In the genomic region with DNA sequence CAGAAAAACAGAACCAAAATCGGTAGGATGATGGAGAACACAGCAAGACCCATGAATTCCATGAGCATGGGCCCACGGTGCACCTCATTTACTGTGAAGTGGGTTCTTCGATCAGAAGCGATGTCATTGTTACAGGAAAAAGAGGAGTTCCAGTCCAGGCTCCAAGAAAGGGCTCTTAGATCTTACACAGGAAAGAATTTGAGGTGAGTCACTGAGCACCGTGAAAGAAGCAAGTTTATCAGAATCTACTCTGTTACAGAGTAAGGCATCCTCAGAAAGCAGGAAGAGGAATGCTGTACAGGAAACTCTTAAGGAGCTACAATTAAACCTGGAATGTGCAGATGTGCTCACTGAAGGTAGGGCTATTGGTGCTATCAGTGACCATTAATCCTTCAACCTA, we compare ENCODE assay signal across 24 cellular contexts. TPM values are rescaled to one million over a fixed set of nuclear protein-coding genes. Genes with fewer than 3 reads are reported as not detected.
DNase-seq lines count a peak whose midpoint lies in the region; ATAC-seq and TF ChIP-seq lines count a peak whose summit lies in the region.
"Had no signal": no experiment of that assay in that cellular context is flagged by ENCODE, and none has a peak within 500 bp of the region (broad histone marks: within the 10 kb centered on the region; RNA-seq: fewer than 3 reads in every experiment).

No MANE protein-coding gene starts in this region.

- peak overlapping the region in 2 of 3 donors; percentile 8 to 28 for H3K4me3 ChIP-seq in liver (ENCODE audit: low read depth in 1 of 3, low read length in 3 of 3)
- no peak overlapping the region for H3K4me3 ChIP-seq in right lobe of liver
- H3K4me3 ChIP-seq in epithelial cell of esophagus (ENCODE audit: low read length), result no peak overlapping the region

- no peak for TF ChIP-seq CTCF in liver (IDR thresholded peaks at IDR 0.05; ENCODE audit: low read depth, low read length, missing input control)
- no peak for TF ChIP-seq CTCF in right lobe of liver (IDR thresholded peaks at IDR 0.05)
- TF ChIP-seq CTCF in epithelial cell of esophagus (IDR thresholded peaks at IDR 0.05; ENCODE audit: insufficient read depth, low read depth, low read length, missing control alignments), result no peak

- H3K9me3 ChIP-seq in liver (ENCODE audit: control insufficient read depth in 4 of 4, low read length in 3 of 4) (peaks cover 12 to 33% (median 22%) of the 10 kb centered on the region in 4 donors), right lobe of liver (no peaks in the 10 kb centered on the region)

- 84% methylated on average over 5 of the region's 5 CpGs for WGBS in liver
- 62% methylated on average over 3 of the region's 5 CpGs for WGBS in right lobe of liver (ENCODE audit: insufficient coverage, low coverage, low lambda C conversion rate, missing lambda C conversion rate)

- intact Hi-C loops in right lobe of liver (cut with DNase I), result no loop called here

- H3K27me3 ChIP-seq in liver (ENCODE audit: control insufficient read depth in 4 of 4, insufficient read depth in 4 of 4, low read length in 3 of 4), result no peaks in the 10 kb centered on the region
- no peaks in the 10 kb centered on the region for H3K27me3 ChIP-seq in right lobe of liver

- no peak for ATAC-seq in right lobe of liver
- ATAC-seq in GM18519 (IDR thresholded peaks at IDR 0.05; ENCODE audit: low FRiP score, unreplicated experiment), result no peak
- no peak for ATAC-seq in GM21515 (IDR thresholded peaks at IDR 0.05; ENCODE audit: unreplicated experiment)
- ATAC-seq in HG03139 (IDR thresholded peaks at IDR 0.05; ENCODE audit: unreplicated experiment), result no peak
- ATAC-seq: CD8-positive, alpha-beta T cell; HepG2; Panc1 had no signal

- H3K36me3 ChIP-seq in liver (ENCODE audit: control insufficient read depth in 4 of 4, insufficient read depth in 3 of 4, low read depth in 1 of 4, low read length in 3 of 4) (no peaks in the 10 kb centered on the region), right lobe of liver (no peaks in the 10 kb centered on the region)

- H3K27ac ChIP-seq in liver (ENCODE audit: low read depth in 1 of 2, low read length in 2 of 2) (no peak overlapping the region), right lobe of liver (no peak overlapping the region)

- H3K9ac ChIP-seq in liver (ENCODE audit: low read depth in 1 of 2, low read length in 2 of 2), result no peak overlapping the region

- no peak for TF ChIP-seq POLR2A in right lobe of liver (IDR thresholded peaks at IDR 0.05)

- H3K4me1 ChIP-seq in liver (ENCODE audit: control insufficient read depth in 4 of 4, insufficient read depth in 4 of 4, low read length in 3 of 4) (no peaks in the 10 kb centered on the region), right lobe of liver (no peaks in the 10 kb centered on the region)

- DNase-seq in right lobe of liver (no peak), astrocyte of the hippocampus (ENCODE audit: low read depth, low spot score) (peak; percentile 19), epithelial cell of esophagus (ENCODE audit: low read depth) (peak; percentile 29), dedifferentiated amniotic fluid mesenchymal stem cell (ENCODE audit: extremely low spot score) (no peak)
- DNase-seq: AML-193; C1 segment of cervical spinal cord; CD8-positive, alpha-beta T cell; DMS153; GF-D8; H7; KBM-7; NCI-H1092 treated with DMSO at 0.1 percent for 48 hours; NCI-H1436 treated with DMSO at 0.1 percent for 48 hours; NCI-H1930; NCI-H345; NCI-H524; NCI-H774; NK-92 treated with Interleukin-12 subunit alpha and Interleukin-12 subunit beta, amount 100 ng/mL, for 24 hours had no signal

- no peak for TF ChIP-seq RAD21 in liver (IDR thresholded peaks at IDR 0.05)

TF ChIP-seq in liver, 16 proteins besides CTCF, POLR2A, EP300 and RAD21:
- TF ChIP-seq, protein P1, sequence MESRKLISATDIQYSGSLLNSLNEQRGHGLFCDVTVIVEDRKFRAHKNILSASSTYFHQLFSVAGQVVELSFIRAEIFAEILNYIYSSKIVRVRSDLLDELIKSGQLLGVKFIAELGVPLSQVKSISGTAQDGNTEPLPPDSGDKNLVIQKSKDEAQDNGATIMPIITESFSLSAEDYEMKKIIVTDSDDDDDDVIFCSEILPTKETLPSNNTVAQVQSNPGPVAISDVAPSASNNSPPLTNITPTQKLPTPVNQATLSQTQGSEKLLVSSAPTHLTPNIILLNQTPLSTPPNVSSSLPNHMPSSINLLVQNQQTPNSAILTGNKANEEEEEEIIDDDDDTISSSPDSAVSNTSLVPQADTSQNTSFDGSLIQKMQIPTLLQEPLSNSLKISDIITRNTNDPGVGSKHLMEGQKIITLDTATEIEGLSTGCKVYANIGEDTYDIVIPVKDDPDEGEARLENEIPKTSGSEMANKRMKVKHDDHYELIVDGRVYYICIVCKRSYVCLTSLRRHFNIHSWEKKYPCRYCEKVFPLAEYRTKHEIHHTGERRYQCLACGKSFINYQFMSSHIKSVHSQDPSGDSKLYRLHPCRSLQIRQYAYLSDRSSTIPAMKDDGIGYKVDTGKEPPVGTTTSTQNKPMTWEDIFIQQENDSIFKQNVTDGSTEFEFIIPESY (IDR thresholded peaks at IDR 0.05), result no peak
- no peak for TF ChIP-seq GABPA (IDR thresholded peaks at IDR 0.05 in 1 of 2, conservative IDR thresholded peaks at IDR 0.05 in 1 of 2)
- no peak for TF ChIP-seq JUND (IDR thresholded peaks at IDR 0.05)
- no peak for TF ChIP-seq EGR1 (IDR thresholded peaks at IDR 0.05; ENCODE audit: low read depth in 2 of 2)
- no peak for TF ChIP-seq FOXA2 (IDR thresholded peaks at IDR 0.05)
- no peak for TF ChIP-seq YY1 (IDR thresholded peaks at IDR 0.05)
- no peak for TF ChIP-seq NR2F2 (IDR thresholded peaks at IDR 0.05)
- no peak for TF ChIP-seq SP1 (IDR thresholded peaks at IDR 0.05)
- TF ChIP-seq, protein P2, sequence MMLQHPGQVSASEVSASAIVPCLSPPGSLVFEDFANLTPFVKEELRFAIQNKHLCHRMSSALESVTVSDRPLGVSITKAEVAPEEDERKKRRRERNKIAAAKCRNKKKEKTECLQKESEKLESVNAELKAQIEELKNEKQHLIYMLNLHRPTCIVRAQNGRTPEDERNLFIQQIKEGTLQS (IDR thresholded peaks at IDR 0.05), result no peak
- TF ChIP-seq, protein P3, sequence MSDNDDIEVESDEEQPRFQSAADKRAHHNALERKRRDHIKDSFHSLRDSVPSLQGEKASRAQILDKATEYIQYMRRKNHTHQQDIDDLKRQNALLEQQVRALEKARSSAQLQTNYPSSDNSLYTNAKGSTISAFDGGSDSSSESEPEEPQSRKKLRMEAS (IDR thresholded peaks at IDR 0.05), result no peak
- TF ChIP-seq, protein P4, sequence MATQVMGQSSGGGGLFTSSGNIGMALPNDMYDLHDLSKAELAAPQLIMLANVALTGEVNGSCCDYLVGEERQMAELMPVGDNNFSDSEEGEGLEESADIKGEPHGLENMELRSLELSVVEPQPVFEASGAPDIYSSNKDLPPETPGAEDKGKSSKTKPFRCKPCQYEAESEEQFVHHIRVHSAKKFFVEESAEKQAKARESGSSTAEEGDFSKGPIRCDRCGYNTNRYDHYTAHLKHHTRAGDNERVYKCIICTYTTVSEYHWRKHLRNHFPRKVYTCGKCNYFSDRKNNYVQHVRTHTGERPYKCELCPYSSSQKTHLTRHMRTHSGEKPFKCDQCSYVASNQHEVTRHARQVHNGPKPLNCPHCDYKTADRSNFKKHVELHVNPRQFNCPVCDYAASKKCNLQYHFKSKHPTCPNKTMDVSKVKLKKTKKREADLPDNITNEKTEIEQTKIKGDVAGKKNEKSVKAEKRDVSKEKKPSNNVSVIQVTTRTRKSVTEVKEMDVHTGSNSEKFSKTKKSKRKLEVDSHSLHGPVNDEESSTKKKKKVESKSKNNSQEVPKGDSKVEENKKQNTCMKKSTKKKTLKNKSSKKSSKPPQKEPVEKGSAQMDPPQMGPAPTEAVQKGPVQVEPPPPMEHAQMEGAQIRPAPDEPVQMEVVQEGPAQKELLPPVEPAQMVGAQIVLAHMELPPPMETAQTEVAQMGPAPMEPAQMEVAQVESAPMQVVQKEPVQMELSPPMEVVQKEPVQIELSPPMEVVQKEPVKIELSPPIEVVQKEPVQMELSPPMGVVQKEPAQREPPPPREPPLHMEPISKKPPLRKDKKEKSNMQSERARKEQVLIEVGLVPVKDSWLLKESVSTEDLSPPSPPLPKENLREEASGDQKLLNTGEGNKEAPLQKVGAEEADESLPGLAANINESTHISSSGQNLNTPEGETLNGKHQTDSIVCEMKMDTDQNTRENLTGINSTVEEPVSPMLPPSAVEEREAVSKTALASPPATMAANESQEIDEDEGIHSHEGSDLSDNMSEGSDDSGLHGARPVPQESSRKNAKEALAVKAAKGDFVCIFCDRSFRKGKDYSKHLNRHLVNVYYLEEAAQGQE (IDR thresholded peaks at IDR 0.05), result no peak
- TF ChIP-seq HNF4G (IDR thresholded peaks at IDR 0.05), result no peak
- TF ChIP-seq HNF4A (conservative IDR thresholded peaks at IDR 0.05), result no peak
- TF ChIP-seq TAF1 (conservative IDR thresholded peaks at IDR 0.05), result no peak
- TF ChIP-seq FOXA1 (IDR thresholded peaks at IDR 0.05), result no peak

RNA-seq across cellular contexts. Expression of a gene that starts 11.6 kb away (rescaled TPM):
- total RNA-seq in liver, result 10 to 100 TPM; 21.7 to 23.4 TPM
- polyA plus RNA-seq in liver, result 1 to 10 TPM; 7.0 to 7.5 TPM
- total RNA-seq in right lobe of liver, result 10 to 100 TPM; 11.0 to 20.4 (median 13.5) TPM

RNA-seq across cellular contexts. Expression of a gene that starts 57.1 kb away (rescaled TPM):
- total RNA-seq in liver (1 to 10 TPM; 3.6 to 9.5 TPM), right lobe of liver (1 to 10 TPM; 2.2 to 7.9 (median 5.7) TPM)
- 1 to 10 TPM; 1.2 to 3.5 TPM for polyA plus RNA-seq in liver

Comparison
In these comparisons a context has a peak if more than half of its experiments do, and no peak if none do; other contexts are left out.
1. H3K4me3 ChIP-seq: peak in liver (2 of 3); none in right lobe of liver (0 of 3) and epithelial cell of esophagus (single experiment).
2. DNase-seq: peak in astrocyte of the hippocampus (single experiment) and epithelial cell of esophagus (single experiment); none in right lobe of liver (0 of 3) and dedifferentiated amniotic fluid mesenchymal stem cell (single experiment).